ENCODE assay signal across 24 cellular contexts in the genomic region with DNA sequence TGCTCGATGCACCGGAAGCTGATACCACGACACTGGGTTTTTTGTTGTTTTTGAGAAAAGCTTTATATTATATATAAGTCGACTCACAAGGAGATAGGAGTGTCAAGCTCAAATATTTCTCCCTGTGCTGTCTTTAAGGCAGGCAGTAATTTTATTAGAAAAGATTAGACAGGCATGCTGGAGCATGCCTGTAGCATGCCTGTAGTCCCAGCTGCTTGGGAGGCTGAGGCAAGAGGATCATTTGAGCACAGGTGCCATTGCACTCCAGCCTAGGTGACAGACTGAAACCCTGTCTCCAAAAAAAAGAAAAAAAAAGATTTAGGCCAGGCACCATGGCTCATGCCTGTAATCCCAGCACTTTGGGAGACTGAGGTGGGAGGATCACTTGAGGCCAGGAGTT.
"Had no signal": no experiment of that assay in that cellular context is flagged by ENCODE, and none has a peak within 500 bp of the region (broad histone marks: within the 10 kb centered on the region; RNA-seq: fewer than 3 reads in every experiment).

No MANE protein-coding gene starts in this region.

- H3K9me3 Mint-ChIP-seq: activated CD8-positive, alpha-beta T cell treated with anti-CD3 and anti-CD28 coated beads for 36 hours; activated naive CD4-positive, alpha-beta T cell treated with anti-CD3 and anti-CD28 coated beads for 36 hours; activated naive CD8-positive, alpha-beta T cell treated with anti-CD3 and anti-CD28 coated beads for 36 hours; T-helper 2 cell treated with Interferon-gamma antibody and Interleukin-4, amounts not matched to agents 5 μg/mL and 100 μg/mL, for 36 hours had no signal

- DNase-seq: activated CD4-positive, alpha-beta T cell treated with anti-CD3 and anti-CD28 coated beads for 4 hours; activated CD8-positive, alpha-beta memory T cell treated with anti-CD3 and anti-CD28 coated beads, Interleukin-2, amount 50 U/mL, for 4 hours; activated CD8-positive, alpha-beta T cell treated with anti-CD3 and anti-CD28 coated beads for 36 hours; activated effector memory CD4-positive, alpha-beta T cell treated with anti-CD3 and anti-CD28 coated beads, Interleukin-2, amount 50 U/mL, for 16 hours; activated naive CD4-positive, alpha-beta T cell treated with anti-CD3 and anti-CD28 coated beads for 36 hours; activated naive CD8-positive, alpha-beta T cell treated with anti-CD3 and anti-CD28 coated beads for 36 hours; activated T-cell treated with anti-CD3 and anti-CD28 coated beads, Interleukin-2, amount 50 U/mL, for 1 hour; brain microvascular endothelial cell; central memory CD4-positive, alpha-beta T cell; NCI-H1092; NCI-H1417; NCI-H2029; NCI-H2107; NCI-H510A treated with DMSO at 0.1 percent for 48 hours; NCI-H69; NK-92 treated with Interleukin-12 subunit alpha and Interleukin-12 subunit beta, amount 100 ng/mL, for 24 hours; OCI-M1; Right ventricle myocardium superior; RPMI8226; SW 1271 had no signal

- H3K27me3 ChIP-seq: brain microvascular endothelial cell, SJSA1 had no signal

- H3K36me3 ChIP-seq: brain microvascular endothelial cell, SJSA1 had no signal

- H3K27me3 Mint-ChIP-seq: activated CD8-positive, alpha-beta T cell treated with anti-CD3 and anti-CD28 coated beads for 36 hours; activated naive CD8-positive, alpha-beta T cell treated with anti-CD3 and anti-CD28 coated beads for 36 hours had no signal

- H3K27ac Mint-ChIP-seq: activated CD8-positive, alpha-beta T cell treated with anti-CD3 and anti-CD28 coated beads for 36 hours; activated naive CD4-positive, alpha-beta T cell treated with anti-CD3 and anti-CD28 coated beads for 36 hours; activated naive CD8-positive, alpha-beta T cell treated with anti-CD3 and anti-CD28 coated beads for 36 hours; T-helper 2 cell treated with Interferon-gamma antibody and Interleukin-4, amounts not matched to agents 5 μg/mL and 100 μg/mL, for 36 hours had no signal

- ATAC-seq: activated CD4-positive, CD25-positive, alpha-beta regulatory T cell treated with anti-CD3 and anti-CD28 coated beads, Interleukin-2, amount 50 U/mL, for 24 hours; activated CD8-positive, alpha-beta T cell treated with anti-CD3 and anti-CD28 coated beads for 36 hours; Panc1 had no signal

- H3K4me3 Mint-ChIP-seq: activated CD8-positive, alpha-beta T cell treated with anti-CD3 and anti-CD28 coated beads for 36 hours; activated naive CD4-positive, alpha-beta T cell treated with anti-CD3 and anti-CD28 coated beads for 36 hours; activated naive CD8-positive, alpha-beta T cell treated with anti-CD3 and anti-CD28 coated beads for 36 hours; T-helper 2 cell treated with Interferon-gamma antibody and Interleukin-4, amounts not matched to agents 5 μg/mL and 100 μg/mL, for 36 hours had no signal

- H3K4me3 ChIP-seq: SJSA1 had no signal
